ENCODE assay signal across 14 cellular contexts in genomic region chr1:93502561-93502960, GRCh38.
"Had no signal": no experiment of that assay in that cellular context is flagged by ENCODE, and none has a peak within 500 bp of the region (broad histone marks: within the 10 kb centered on the region; RNA-seq: fewer than 3 reads in every experiment).

No MANE protein-coding gene starts in this region.

- H2AFZ ChIP-seq: parathyroid adenoma had no signal

- H3K4me3 ChIP-seq: dorsolateral prefrontal cortex, testis, uterus had no signal

- H3K79me2 ChIP-seq: parathyroid adenoma had no signal

- H3K4me1 ChIP-seq: testis, uterus had no signal

- H3K36me3 ChIP-seq: brain microvascular endothelial cell, uterus had no signal

- H3K9ac ChIP-seq: parathyroid adenoma had no signal

- DNase-seq: activated naive CD4-positive, alpha-beta T cell treated with anti-CD3 and anti-CD28 coated beads, Interleukin-2, amount 50 U/mL, for 16 hours; activated T-cell treated with anti-CD3 and anti-CD28 coated beads, Interleukin-2, amount 50 U/mL, for 1 hour; amniotic stem cell; brain microvascular endothelial cell; dorsolateral prefrontal cortex; foreskin melanocyte; kidney; stimulated activated CD4-positive, alpha-beta T cell treated with anti-CD3 and anti-CD28 coated beads, Interleukin-15, amount 100 ng/mL, for 24 hours; stimulated activated CD4-positive, alpha-beta T cell treated with anti-CD3 and anti-CD28 coated beads, Interleukin-4, amount 100 ng/mL, for 24 hours; stimulated activated naive CD8-positive, alpha-beta T cell treated with anti-CD3 and anti-CD28 coated beads, Interleukin-15, amount 100 ng/mL, for 72 hours; testis; uterus had no signal

- H3K27me3 ChIP-seq: brain microvascular endothelial cell, testis, uterus had no signal

- ATAC-seq: activated CD4-positive, CD25-positive, alpha-beta regulatory T cell treated with anti-CD3 and anti-CD28 coated beads, Interleukin-2, amount 50 U/mL, for 24 hours; stimulated activated naive CD8-positive, alpha-beta T cell treated with anti-CD3 and anti-CD28 coated beads, Interleukin-15, amount 100 ng/mL, for 72 hours had no signal

- H3K9me3 ChIP-seq: testis, uterus had no signal

- H3K27ac ChIP-seq: brain microvascular endothelial cell, dorsolateral prefrontal cortex, parathyroid adenoma, testis, uterus had no signal
